In the genomic region with DNA sequence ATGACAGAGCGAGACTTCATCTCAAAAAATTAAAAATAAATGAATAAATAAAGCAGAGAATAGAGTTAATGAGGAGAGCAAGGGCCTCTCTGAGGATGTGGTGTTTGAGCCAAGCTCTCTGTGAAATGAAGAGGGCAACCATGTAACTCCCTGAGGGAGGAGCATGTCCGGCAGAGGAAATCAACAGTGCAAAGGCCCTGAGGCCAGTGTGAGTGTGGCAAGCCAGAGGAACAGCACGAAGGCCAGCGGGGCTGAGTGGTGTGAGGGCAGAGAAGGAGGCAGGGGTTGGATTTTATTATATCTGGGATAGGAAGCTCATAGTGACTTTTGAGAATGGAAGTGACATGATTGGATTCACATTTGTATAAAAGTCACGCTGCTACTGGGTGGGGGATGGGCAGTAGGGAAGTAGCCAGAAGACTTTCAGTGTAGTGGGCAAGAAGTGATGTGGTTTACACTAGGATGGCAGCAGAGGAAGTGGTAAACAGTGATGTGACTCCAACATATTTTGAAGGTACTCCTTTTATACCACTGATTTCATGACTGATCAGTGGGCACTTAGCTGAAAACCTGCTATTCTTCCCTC, we compare ENCODE assay signal across 15 cellular contexts. TPM values are rescaled to one million over a fixed set of nuclear protein-coding genes. Genes with fewer than 3 reads are reported as not detected.
A peak's percentile ranks its signal among the peaks of the same experiment; 100 is the strongest.
DNase-seq lines count a peak whose midpoint lies in the region; ATAC-seq and TF ChIP-seq lines count a peak whose summit lies in the region.
"Had no signal": no experiment of that assay in that cellular context is flagged by ENCODE, and none has a peak within 500 bp of the region (broad histone marks: within the 10 kb centered on the region; RNA-seq: fewer than 3 reads in every experiment).

No MANE protein-coding gene starts in this region.

- POLR2A ChIA-PET in WTC11 (lab: Charles Lee): no interaction called here

- TF ChIP-seq CTCF in WTC11 (IDR thresholded peaks at IDR 0.05) (no peak), lower lobe of right lung (IDR thresholded peaks at IDR 0.05) (no peak), type B pancreatic cell (conservative IDR thresholded peaks at IDR 0.05) (no peak)

- H3K4me3 Mint-ChIP-seq in WTC11: no peak overlapping the region
- H3K4me3 Mint-ChIP-seq in type B pancreatic cell: peak overlapping the region; percentile 45
- H3K4me3 Mint-ChIP-seq: activated CD4-positive, alpha-beta memory T cell treated with anti-CD3 and anti-CD28 coated beads for 36 hours had no signal

- no peak overlapping the region for H3K4me3 ChIP-seq in lower lobe of right lung
- H3K4me3 ChIP-seq: cardiac muscle cell had no signal

- no peaks in the 10 kb centered on the region for H3K36me3 Mint-ChIP-seq in activated naive CD4-positive, alpha-beta T cell treated with anti-CD3 and anti-CD28 coated beads, Interleukin-2, amount 50 U/mL, for 72 hours
- H3K36me3 Mint-ChIP-seq in WTC11 (peaks cover 76% of the 10 kb centered on the region), type B pancreatic cell (peaks cover 60% of the 10 kb centered on the region)
- H3K36me3 Mint-ChIP-seq: activated CD4-positive, alpha-beta memory T cell treated with anti-CD3 and anti-CD28 coated beads for 36 hours had no signal

- H3K27me3 ChIP-seq in lower lobe of right lung (ENCODE audit: low read depth): no peaks in the 10 kb centered on the region
- H3K27me3 ChIP-seq: cardiac muscle cell had no signal

- no peaks in the 10 kb centered on the region for H3K9me3 Mint-ChIP-seq in activated naive CD4-positive, alpha-beta T cell treated with anti-CD3 and anti-CD28 coated beads, Interleukin-2, amount 50 U/mL, for 72 hours
- no peaks in the 10 kb centered on the region for H3K9me3 Mint-ChIP-seq in WTC11
- H3K9me3 Mint-ChIP-seq in type B pancreatic cell: no peaks in the 10 kb centered on the region
- H3K9me3 Mint-ChIP-seq: activated CD4-positive, alpha-beta memory T cell treated with anti-CD3 and anti-CD28 coated beads for 36 hours had no signal

- peaks cover 47% of the 10 kb centered on the region for H3K4me1 ChIP-seq in lower lobe of right lung

- ATAC-seq in activated naive CD4-positive, alpha-beta T cell treated with anti-CD3 and anti-CD28 coated beads, Interleukin-2, amount 50 U/mL, for 72 hours: no peak
- ATAC-seq in WTC11: no peak
- peak; percentile 38 to 48 for ATAC-seq in lower lobe of right lung
- ATAC-seq in HG03432 (IDR thresholded peaks at IDR 0.05; ENCODE audit: unreplicated experiment): no peak
- ATAC-seq in HG03469 (IDR thresholded peaks at IDR 0.05; ENCODE audit: unreplicated experiment): no peak
- ATAC-seq: Panc1 had no signal

- CTCF ChIA-PET in WTC11 (lab: Charles Lee): interaction anchor here (1.3 kb wide), 1 partner anchor 18 kb away, joined by 5 read pairs; no protein-coding TSS in a partner anchor

- intact Hi-C loops in lower lobe of right lung (cut with DNase I): no loop called here

- no peaks in the 10 kb centered on the region for H3K9me3 ChIP-seq in lower lobe of right lung

- H3K4me1 Mint-ChIP-seq in WTC11 (no peaks in the 10 kb centered on the region), type B pancreatic cell (ENCODE audit: unreplicated experiment) (peaks cover 37% of the 10 kb centered on the region)

- H3K36me3 ChIP-seq in lower lobe of right lung: peaks cover 90% of the 10 kb centered on the region

- DNase-seq in activated naive CD4-positive, alpha-beta T cell treated with anti-CD3 and anti-CD28 coated beads, Interleukin-2, amount 50 U/mL, for 72 hours (ENCODE audit: low spot score in 2 of 2): no peak
- no peak for DNase-seq in activated naive CD4-positive, alpha-beta T cell (lab: John Stamatoyannopoulos, UW)
- DNase-seq in WTC11 (ENCODE audit: low spot score): no peak
- DNase-seq in lower lobe of right lung: no peak
- DNase-seq in type B pancreatic cell (ENCODE audit: extremely low spot score, unreplicated experiment): no peak
- no peak for DNase-seq in ureter (ENCODE audit: low spot score)
- DNase-seq: activated CD4-positive, alpha-beta memory T cell treated with anti-CD3 and anti-CD28 coated beads for 36 hours had no signal

- H3K27me3 Mint-ChIP-seq in WTC11 (ENCODE audit: low read depth) (no peaks in the 10 kb centered on the region), type B pancreatic cell (no peaks in the 10 kb centered on the region)
- H3K27me3 Mint-ChIP-seq: activated CD4-positive, alpha-beta memory T cell treated with anti-CD3 and anti-CD28 coated beads for 36 hours had no signal

- peak overlapping the region; percentile 12 to 58 for H3K27ac Mint-ChIP-seq in activated naive CD4-positive, alpha-beta T cell treated with anti-CD3 and anti-CD28 coated beads, Interleukin-2, amount 50 U/mL, for 72 hours
- H3K27ac Mint-ChIP-seq in WTC11 (no peak overlapping the region), type B pancreatic cell (no peak overlapping the region)
- H3K27ac Mint-ChIP-seq: activated CD4-positive, alpha-beta memory T cell treated with anti-CD3 and anti-CD28 coated beads for 36 hours had no signal

- H3K27ac ChIP-seq in lower lobe of right lung: no peak overlapping the region
- H3K27ac ChIP-seq: cardiac muscle cell had no signal

TF ChIP-seq in WTC11, 78 proteins besides CTCF, POLR2A, EP300 and RAD21:
- TF ChIP-seq GTF2I (CRISPR knock-in tag; conservative IDR thresholded peaks at IDR 0.05): 0 out of 2 replicates have a peak, but pooled peaks have one; percentile 39
- TF ChIP-seq SMAD4 (CRISPR knock-in tag; IDR thresholded peaks at IDR 0.05): no peak

RNA-seq across cellular contexts. Expression of a gene that starts 10.3 kb away (rescaled TPM):
- total RNA-seq in activated naive CD4-positive, alpha-beta T cell treated with anti-CD3 and anti-CD28 coated beads, Interleukin-2, amount 50 U/mL, for 72 hours: not detected
- total RNA-seq in WTC11 (2021) (not detected in 3 replicates), lower lobe of right lung (not detected), type B pancreatic cell (ENCODE audit: low replicate concordance) (not detected in 2 replicates), ureter (not detected)
- total RNA-seq: activated CD4-positive, alpha-beta memory T cell treated with anti-CD3 and anti-CD28 coated beads for 36 hours; cardiac muscle cell; kidney epithelial cell; myocyte; NCI-H460; T-helper 2 cell treated with Interferon-gamma antibody and Interleukin-4, amounts not matched to agents 100 ng/mL and 5 ng/mL, for 36 hours had no signal

RNA-seq across cellular contexts. Expression of a gene that starts 29.4 kb away (rescaled TPM):
- total RNA-seq in activated naive CD4-positive, alpha-beta T cell treated with anti-CD3 and anti-CD28 coated beads, Interleukin-2, amount 50 U/mL, for 72 hours: 1 to 10 TPM; 1.3 to 5.9 TPM
- total RNA-seq in WTC11 (2021): 107 to 120 TPM (median 112 TPM) in 3 replicates
- 404 TPM for total RNA-seq in lower lobe of right lung
- total RNA-seq in type B pancreatic cell (ENCODE audit: low replicate concordance): 96.4 and 138 TPM in 2 replicates
- 180 TPM for total RNA-seq in ureter

RNA-seq across cellular contexts. Expression of a gene that starts 46.5 kb away (rescaled TPM):
- 100 to 1,000 TPM; 213 to 283 TPM for total RNA-seq in activated naive CD4-positive, alpha-beta T cell treated with anti-CD3 and anti-CD28 coated beads, Interleukin-2, amount 50 U/mL, for 72 hours
- total RNA-seq in WTC11 (2021) (47.0 to 50.0 TPM (median 48.9 TPM) in 3 replicates), lower lobe of right lung (269 TPM), type B pancreatic cell (ENCODE audit: low replicate concordance) (83.4 and 167 TPM in 2 replicates), ureter (280 TPM)

RNA-seq across cellular contexts. Expression of a gene that starts 58.9 kb away (rescaled TPM):
- total RNA-seq in activated naive CD4-positive, alpha-beta T cell treated with anti-CD3 and anti-CD28 coated beads, Interleukin-2, amount 50 U/mL, for 72 hours: under 1 TPM; 0.11 to 0.54 TPM
- total RNA-seq in WTC11 (2021) (3.7 to 4.9 TPM (median 4.4 TPM) in 3 replicates), lower lobe of right lung (not detected), type B pancreatic cell (ENCODE audit: low replicate concordance) (15.1 and 45.5 TPM in 2 replicates), ureter (not detected)

Comparison
In these comparisons a context has a peak if more than half of its experiments do, and no peak if none do; other contexts are left out.
1. ATAC-seq: peak in lower lobe of right lung (2 of 2); none in activated naive CD4-positive, alpha-beta T cell treated with anti-CD3 and anti-CD28 coated beads, Interleukin-2, amount 50 U/mL, for 72 hours (0 of 2), WTC11 (single experiment), HG03432 (single experiment) and HG03469 (single experiment).
2. H3K27ac Mint-ChIP-seq: peak in activated naive CD4-positive, alpha-beta T cell treated with anti-CD3 and anti-CD28 coated beads, Interleukin-2, amount 50 U/mL, for 72 hours (2 of 2); none in WTC11 (single experiment) and type B pancreatic cell (single experiment).
3. RNA of a gene that starts 29.4 kb away (total RNA-seq): 404 TPM in lower lobe of right lung (single experiment), 180 TPM in ureter (single experiment), 96.4 to 138 TPM in type B pancreatic cell and 107 to 120 TPM in WTC11; 1.3 to 5.9 TPM in activated naive CD4-positive, alpha-beta T cell treated with anti-CD3 and anti-CD28 coated beads, Interleukin-2, amount 50 U/mL, for 72 hours; every median in the first group is over 10 times any median in the second.